Comparison of ENCODE assay signal across 19 cellular contexts in the genomic region with DNA sequence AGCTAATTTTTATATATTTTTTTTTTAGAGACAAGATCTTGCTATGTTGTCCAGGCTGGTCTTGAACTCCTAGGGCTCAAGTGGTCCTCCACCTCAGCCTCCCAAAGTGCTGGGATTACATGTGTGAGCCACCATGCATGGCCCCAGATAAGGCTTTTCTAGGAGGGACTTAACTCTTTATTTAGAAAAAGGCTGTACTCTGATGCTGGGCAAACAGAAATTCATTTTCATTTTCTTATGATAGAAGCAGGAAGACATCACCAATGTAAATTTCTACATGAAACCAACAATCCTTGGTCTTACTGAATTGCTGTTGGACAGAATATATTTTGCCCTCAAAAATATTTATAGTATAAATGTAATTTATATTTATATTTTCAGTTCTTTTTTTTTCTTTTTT. TPM values are rescaled to one million over a fixed set of nuclear protein-coding genes. Genes with fewer than 3 reads are reported as not detected.
DNase-seq lines count a peak whose midpoint lies in the region; ATAC-seq and TF ChIP-seq lines count a peak whose summit lies in the region.
"Had no signal": no experiment of that assay in that cellular context is flagged by ENCODE, and none has a peak within 500 bp of the region (broad histone marks: within the 10 kb centered on the region; RNA-seq: fewer than 3 reads in every experiment).

No MANE protein-coding gene starts in this region.

- intact Hi-C loops in activated CD8-positive, alpha-beta T cell treated with anti-CD3 and anti-CD28 coated beads for 36 hours (cut with micrococcal nuclease): loop anchor here (1.0 to 2.0 kb wide), 2 partner anchors 9 to 15 kb away; no protein-coding TSS in a partner anchor

- no peak overlapping the region for H3K4me3 Mint-ChIP-seq in HFFc6
- H3K4me3 Mint-ChIP-seq in activated CD8-positive, alpha-beta T cell treated with anti-CD3 and anti-CD28 coated beads for 36 hours: peak overlapping the region; percentile 55
- H3K4me3 Mint-ChIP-seq in stimulated activated naive B cell treated with anti-CD40 and anti-IgM and Interleukin-4, amounts not matched to agents 10 μg/mL and 1 μg/mL and 100 μg/mL, for 72 hours: peak overlapping the region; percentile 67 to 78

- no peak for ATAC-seq in activated CD8-positive, alpha-beta T cell treated with anti-CD3 and anti-CD28 coated beads for 36 hours
- no peak for ATAC-seq in stimulated activated naive B cell treated with anti-CD40 and anti-IgM and Interleukin-4, amounts not matched to agents 10 μg/mL and 1 μg/mL and 100 μg/mL, for 72 hours (replicated peaks)
- ATAC-seq: left ventricle myocardium superior had no signal

- H3K36me3 Mint-ChIP-seq in HFFc6 (ENCODE audit: low read depth): no peaks in the 10 kb centered on the region
- H3K36me3 Mint-ChIP-seq in activated CD8-positive, alpha-beta T cell treated with anti-CD3 and anti-CD28 coated beads for 36 hours (ENCODE audit: low read depth): peaks cover 2% of the 10 kb centered on the region
- H3K36me3 Mint-ChIP-seq in stimulated activated naive B cell treated with anti-CD40 and anti-IgM and Interleukin-4, amounts not matched to agents 10 μg/mL and 1 μg/mL and 100 μg/mL, for 72 hours: peaks cover 41 to 43% of the 10 kb centered on the region in 2 donors

- TF ChIP-seq CTCF in HFFc6 (IDR thresholded peaks at IDR 0.05): no peak
- TF ChIP-seq CTCF in activated CD8-positive, alpha-beta T cell treated with anti-CD3 and anti-CD28 coated beads for 36 hours (IDR thresholded peaks at IDR 0.05): no peak

- H3K9me3 Mint-ChIP-seq in HFFc6: no peaks in the 10 kb centered on the region
- H3K9me3 Mint-ChIP-seq in activated CD8-positive, alpha-beta T cell treated with anti-CD3 and anti-CD28 coated beads for 36 hours: peaks cover 3% of the 10 kb centered on the region
- no peaks in the 10 kb centered on the region for H3K9me3 Mint-ChIP-seq in stimulated activated naive B cell treated with anti-CD40 and anti-IgM and Interleukin-4, amounts not matched to agents 10 μg/mL and 1 μg/mL and 100 μg/mL, for 72 hours

- CTCF ChIA-PET in activated CD8-positive, alpha-beta T cell treated with anti-CD3 and anti-CD28 coated beads for 36 hours (lab: Charles Lee): no interaction called here

- peak; percentile 36 for DNase-seq in activated effector memory CD4-positive, alpha-beta T cell treated with anti-CD3 and anti-CD28 coated beads, Interleukin-2, amount 50 U/mL, for 16 hours
- DNase-seq in activated effector memory CD4-positive, alpha-beta T cell treated with Interleukin-2 at 50 U/mL for 16 hours: no peak
- DNase-seq in HFFc6 (no peak), NCI-H2029 treated with DMSO at 0.1 percent for 48 hours (lab: John Stamatoyannopoulos, UW) (no peak), hippocampal formation (lab: John Stamatoyannopoulos, UW) (no peak), dedifferentiated amniotic fluid mesenchymal stem cell (ENCODE audit: extremely low spot score) (no peak)
- no peak for DNase-seq in activated CD8-positive, alpha-beta T cell treated with anti-CD3 and anti-CD28 coated beads for 36 hours
- DNase-seq in stimulated activated naive B cell treated with anti-CD40 and anti-IgM and Interleukin-4, amounts not matched to agents 10 μg/mL and 1 μg/mL and 100 μg/mL, for 72 hours: no peak
- DNase-seq: adrenal gland; COR-L47; effector CD8-positive, alpha-beta T cell; EL; glutamatergic neuron; KG1; left ventricle myocardium superior; NCI-H1105; NCI-H82; nucleus accumbens; WERI-Rb-1 had no signal

- H3K27me3 Mint-ChIP-seq in HFFc6 (ENCODE audit: insufficient read depth): no peaks in the 10 kb centered on the region
- H3K27me3 Mint-ChIP-seq in activated CD8-positive, alpha-beta T cell treated with anti-CD3 and anti-CD28 coated beads for 36 hours: no peaks in the 10 kb centered on the region
- H3K27me3 Mint-ChIP-seq in stimulated activated naive B cell treated with anti-CD40 and anti-IgM and Interleukin-4, amounts not matched to agents 10 μg/mL and 1 μg/mL and 100 μg/mL, for 72 hours: no peaks in the 10 kb centered on the region

- POLR2A ChIA-PET in activated CD8-positive, alpha-beta T cell treated with anti-CD3 and anti-CD28 coated beads for 36 hours (lab: Charles Lee): no interaction called here

- H3K27ac Mint-ChIP-seq in HFFc6: peak overlapping the region; percentile 60; the same call in 1 of the 2 replicates
- H3K27ac Mint-ChIP-seq in activated CD8-positive, alpha-beta T cell treated with anti-CD3 and anti-CD28 coated beads for 36 hours: peak overlapping the region; percentile 79
- H3K27ac Mint-ChIP-seq in stimulated activated naive B cell treated with anti-CD40 and anti-IgM and Interleukin-4, amounts not matched to agents 10 μg/mL and 1 μg/mL and 100 μg/mL, for 72 hours: peak overlapping the region; percentile 95

- H3K4me1 Mint-ChIP-seq in HFFc6 (ENCODE audit: low read depth): peaks cover 10% of the 10 kb centered on the region
- peaks cover 45% of the 10 kb centered on the region for H3K4me1 Mint-ChIP-seq in activated CD8-positive, alpha-beta T cell treated with anti-CD3 and anti-CD28 coated beads for 36 hours (ENCODE audit: low read depth)
- H3K4me1 Mint-ChIP-seq in stimulated activated naive B cell treated with anti-CD40 and anti-IgM and Interleukin-4, amounts not matched to agents 10 μg/mL and 1 μg/mL and 100 μg/mL, for 72 hours: peaks cover 33 to 88% of the 10 kb centered on the region in 2 donors

RNA-seq across cellular contexts. Expression of a gene that starts 9.6 kb away (rescaled TPM):
- total RNA-seq in HFFc6 (2021; fragmentation: NEBNext Ultra II Directional; extraction: Animal tissue kit (Norgen Biotek cat#: 25700)): 10 to 100 TPM; 18.6 to 21.0 (median 20.5) TPM
- 10 to 100 TPM; 12.0 to 13.1 TPM for total RNA-seq in activated CD8-positive, alpha-beta T cell treated with anti-CD3 and anti-CD28 coated beads for 36 hours

RNA-seq across cellular contexts. Expression of a gene that starts 42.4 kb away (rescaled TPM):
- 10 to 100 TPM; 71.7 to 92.4 (median 76.6) TPM for total RNA-seq in HFFc6 (2021; fragmentation: NEBNext Ultra II Directional; extraction: Animal tissue kit (Norgen Biotek cat#: 25700))
- 10 to 100 TPM; 59.2 to 61.5 TPM for total RNA-seq in activated CD8-positive, alpha-beta T cell treated with anti-CD3 and anti-CD28 coated beads for 36 hours
